ENCODE assay signal across 11 cellular contexts in genomic region chr16:31695667-31696066, GRCh38.
A peak's percentile ranks its signal among the peaks of the same experiment; 100 is the strongest.
DNase-seq lines count a peak whose midpoint lies in the region; ATAC-seq and TF ChIP-seq lines count a peak whose summit lies in the region.
"Had no signal": no experiment of that assay in that cellular context is flagged by ENCODE, and none has a peak within 500 bp of the region (broad histone marks: within the 10 kb centered on the region; RNA-seq: fewer than 3 reads in every experiment).

No MANE protein-coding gene starts in this region.

- in situ Hi-C loops in G401 (cut with HindIII; ENCODE audit: low sequenced_read_pairs) = no loop called here

- intact Hi-C loops in left ventricle myocardium superior (cut with micrococcal nuclease) (no loop called here), left ventricle myocardium inferior (cut with micrococcal nuclease) (no loop called here)

- H3K27me3 ChIP-seq in left ventricle myocardium inferior (ENCODE audit: low read depth) = no peaks in the 10 kb centered on the region
- H3K27me3 ChIP-seq: uterus had no signal

- peaks cover 11% of the 10 kb centered on the region for H3K4me1 Mint-ChIP-seq in activated CD8-positive, alpha-beta T cell treated with anti-CD3 and anti-CD28 coated beads, Interleukin-2, amount 10 ng/mL, durations not matched to agents 7 days and 5 days (ENCODE audit: low read depth)
- H3K4me1 Mint-ChIP-seq: H9 had no signal

- no peak overlapping the region for H3K27ac ChIP-seq in left ventricle myocardium inferior (replicated peaks)
- H3K27ac ChIP-seq: uterus had no signal

- POLR2A ChIA-PET in activated CD8-positive, alpha-beta T cell treated with anti-CD3 and anti-CD28 coated beads, Interleukin-2, amount 10 ng/mL, durations not matched to agents 7 days and 5 days (lab: Charles Lee) = interaction anchor here (0.9 to 2.5 kb wide), 4 partner anchors 17 to 237 kb away, joined by 3 to 12 read pairs (median 4); a partner anchor contains a TSS

- no peak overlapping the region for H3K4me3 ChIP-seq in left ventricle myocardium inferior
- H3K4me3 ChIP-seq: uterus had no signal

- H3K4me3 Mint-ChIP-seq in activated CD8-positive, alpha-beta T cell treated with anti-CD3 and anti-CD28 coated beads, Interleukin-2, amount 10 ng/mL, durations not matched to agents 7 days and 5 days = no peak overlapping the region
- H3K4me3 Mint-ChIP-seq: H9 had no signal

- no peaks in the 10 kb centered on the region for H3K36me3 Mint-ChIP-seq in activated CD8-positive, alpha-beta T cell treated with anti-CD3 and anti-CD28 coated beads, Interleukin-2, amount 10 ng/mL, durations not matched to agents 7 days and 5 days (ENCODE audit: low read depth)

- no peak overlapping the region for H3K27ac Mint-ChIP-seq in activated CD8-positive, alpha-beta T cell treated with anti-CD3 and anti-CD28 coated beads, Interleukin-2, amount 10 ng/mL, durations not matched to agents 7 days and 5 days
- H3K27ac Mint-ChIP-seq: H9 had no signal

- H3K9me3 ChIP-seq in left ventricle myocardium inferior (replicated peaks) = no peaks in the 10 kb centered on the region
- H3K9me3 ChIP-seq: uterus had no signal

- H3K27me3 Mint-ChIP-seq in activated CD8-positive, alpha-beta T cell treated with anti-CD3 and anti-CD28 coated beads, Interleukin-2, amount 10 ng/mL, durations not matched to agents 7 days and 5 days (ENCODE audit: low read depth) = no peaks in the 10 kb centered on the region

- ATAC-seq in left ventricle myocardium superior = peak; percentile 20
- ATAC-seq in HG03521 (IDR thresholded peaks at IDR 0.05; ENCODE audit: unreplicated experiment) = peak; percentile 31
- peak; percentile 81 for ATAC-seq in activated CD8-positive, alpha-beta T cell treated with anti-CD3 and anti-CD28 coated beads, Interleukin-2, amount 10 ng/mL, durations not matched to agents 7 days and 5 days

- H3K4me1 ChIP-seq in left ventricle myocardium inferior = peaks cover 11% of the 10 kb centered on the region
- H3K4me1 ChIP-seq: uterus had no signal

- no peak for TF ChIP-seq CTCF in left ventricle myocardium inferior (IDR thresholded peaks at IDR 0.05; ENCODE audit: borderline replicate concordance)

- no peaks in the 10 kb centered on the region for H3K9me3 Mint-ChIP-seq in activated CD8-positive, alpha-beta T cell treated with anti-CD3 and anti-CD28 coated beads, Interleukin-2, amount 10 ng/mL, durations not matched to agents 7 days and 5 days (ENCODE audit: insufficient read depth)

- DNase-seq in left ventricle myocardium superior = peak; percentile 23
- no peak for DNase-seq in left ventricle myocardium inferior
- peak; percentile 81 for DNase-seq in activated CD8-positive, alpha-beta T cell treated with anti-CD3 and anti-CD28 coated beads, Interleukin-2, amount 10 ng/mL, durations not matched to agents 7 days and 5 days
- peak; percentile 12 for DNase-seq in stimulated activated naive CD4-positive, alpha-beta T cell treated with Interleukin-2 at 50 U/mL for 16 hours (lab: John Stamatoyannopoulos, UW)
- DNase-seq in NCI-H748 treated with DMSO at 0.1 percent for 48 hours (lab: John Stamatoyannopoulos, UW) = no peak
- DNase-seq in G401 (ENCODE audit: low spot score) = no peak
- DNase-seq in 8988T = no peak
- DNase-seq: H9, NCI-H2171, uterus had no signal

- H3K36me3 ChIP-seq in left ventricle myocardium inferior = no peaks in the 10 kb centered on the region
- H3K36me3 ChIP-seq: uterus had no signal

- CTCF ChIA-PET in activated CD8-positive, alpha-beta T cell treated with anti-CD3 and anti-CD28 coated beads, Interleukin-2, amount 10 ng/mL, durations not matched to agents 7 days and 5 days (lab: Charles Lee) = interaction anchor here (0.6 to 2.4 kb wide), 11 partner anchors 15 to 275 kb away, joined by 3 to 12 read pairs (median 4); no protein-coding TSS in a partner anchor

Comparison
In these comparisons a context has a peak if more than half of its experiments do, and no peak if none do; other contexts are left out.
1. DNase-seq: peak in left ventricle myocardium superior (single experiment), activated CD8-positive, alpha-beta T cell treated with anti-CD3 and anti-CD28 coated beads, Interleukin-2, amount 10 ng/mL, durations not matched to agents 7 days and 5 days (single experiment) and stimulated activated naive CD4-positive, alpha-beta T cell treated with Interleukin-2 at 50 U/mL for 16 hours (single experiment); none in left ventricle myocardium inferior (single experiment), NCI-H748 treated with DMSO at 0.1 percent for 48 hours (single experiment), G401 (single experiment) and 8988T (single experiment).
2. ATAC-seq: peak in every context shown above with its lines; median percentile 81 in activated CD8-positive, alpha-beta T cell treated with anti-CD3 and anti-CD28 coated beads, Interleukin-2, amount 10 ng/mL, durations not matched to agents 7 days and 5 days; 31 in HG03521; 20 in left ventricle myocardium superior.